23 cellular contexts compared by ENCODE assay signal in the genomic region with DNA sequence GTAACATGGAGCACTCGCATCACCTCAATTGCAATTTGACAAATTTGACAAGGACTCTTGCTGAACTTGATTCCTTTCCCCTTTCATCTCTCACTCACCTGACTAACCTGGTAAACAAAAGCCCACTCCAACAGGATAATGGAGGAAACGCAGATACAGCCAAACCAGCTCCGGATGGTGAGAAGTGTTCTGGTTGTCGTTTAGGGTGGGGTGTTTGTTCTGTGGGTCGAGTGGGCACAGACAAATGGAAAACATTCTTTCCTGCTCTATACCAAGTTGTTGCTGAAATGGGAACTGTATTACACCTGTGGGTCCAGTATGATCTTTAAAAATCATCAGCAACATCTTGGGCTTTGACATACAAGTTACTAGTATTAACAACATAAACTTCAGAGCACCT. TPM values are rescaled to one million over a fixed set of nuclear protein-coding genes. Genes with fewer than 3 reads are reported as not detected.
DNase-seq lines count a peak whose midpoint lies in the region; ATAC-seq and TF ChIP-seq lines count a peak whose summit lies in the region.
"Had no signal": no experiment of that assay in that cellular context is flagged by ENCODE, and none has a peak within 500 bp of the region (broad histone marks: within the 10 kb centered on the region; RNA-seq: fewer than 3 reads in every experiment).

No MANE protein-coding gene starts in this region.

- H3K4me3 ChIP-seq in GM23338 (no peak overlapping the region), lower lobe of right lung (no peak overlapping the region)

- no peaks in the 10 kb centered on the region for H3K9me3 Mint-ChIP-seq in GM23338
- H3K9me3 Mint-ChIP-seq in activated naive CD4-positive, alpha-beta T cell treated with anti-CD3 and anti-CD28 coated beads, Interleukin-2, amount 10 ng/mL, durations not matched to agents 7 days and 5 days: no peaks in the 10 kb centered on the region
- H3K9me3 Mint-ChIP-seq: T-cell; T-helper 2 cell treated with Interferon-gamma antibody and Interleukin-4, amounts not matched to agents 5 μg/mL and 100 μg/mL, for 36 hours had no signal

- H3K36me3 Mint-ChIP-seq in GM23338 (ENCODE audit: low read depth): no peaks in the 10 kb centered on the region
- H3K36me3 Mint-ChIP-seq in activated naive CD4-positive, alpha-beta T cell treated with anti-CD3 and anti-CD28 coated beads, Interleukin-2, amount 10 ng/mL, durations not matched to agents 7 days and 5 days: no peaks in the 10 kb centered on the region
- H3K36me3 Mint-ChIP-seq: CD4-positive, alpha-beta memory T cell; T-cell had no signal

- CTCF ChIA-PET in activated naive CD4-positive, alpha-beta T cell treated with anti-CD3 and anti-CD28 coated beads, Interleukin-2, amount 10 ng/mL, durations not matched to agents 7 days and 5 days (lab: Charles Lee): interaction anchor here (0.7 to 1.2 kb wide), 2 partner anchors 61 to 317 kb away, joined by 3 to 5 read pairs; no protein-coding TSS in a partner anchor

- no peak overlapping the region for H3K27ac Mint-ChIP-seq in GM23338
- H3K27ac Mint-ChIP-seq in activated naive CD4-positive, alpha-beta T cell treated with anti-CD3 and anti-CD28 coated beads, Interleukin-2, amount 10 ng/mL, durations not matched to agents 7 days and 5 days: no peak overlapping the region
- H3K27ac Mint-ChIP-seq: T-cell; T-helper 2 cell treated with Interferon-gamma antibody and Interleukin-4, amounts not matched to agents 5 μg/mL and 100 μg/mL, for 36 hours had no signal

- ATAC-seq in GM23338: no peak
- peak; percentile 41 to 71 for ATAC-seq in lower lobe of right lung
- ATAC-seq: Panc1, T-cell had no signal

- no peaks in the 10 kb centered on the region for H3F3A ChIP-seq in GM23338 (replicated peaks; ENCODE audit: low read depth)

- H3K27me3 Mint-ChIP-seq in GM23338 (ENCODE audit: insufficient read depth, low read depth, poor library complexity): no peaks in the 10 kb centered on the region
- H3K27me3 Mint-ChIP-seq in activated naive CD4-positive, alpha-beta T cell treated with anti-CD3 and anti-CD28 coated beads, Interleukin-2, amount 10 ng/mL, durations not matched to agents 7 days and 5 days: peaks cover 18% of the 10 kb centered on the region

- no peak overlapping the region for H3K4me2 ChIP-seq in GM23338

- H3K4me1 Mint-ChIP-seq in GM23338: no peaks in the 10 kb centered on the region
- no peaks in the 10 kb centered on the region for H3K4me1 Mint-ChIP-seq in activated naive CD4-positive, alpha-beta T cell treated with anti-CD3 and anti-CD28 coated beads, Interleukin-2, amount 10 ng/mL, durations not matched to agents 7 days and 5 days
- H3K4me1 Mint-ChIP-seq: CD4-positive, alpha-beta memory T cell; T-cell had no signal

- H3K27ac ChIP-seq in GM23338 (ENCODE audit: low read depth) (no peak overlapping the region), lower lobe of right lung (no peak overlapping the region)
- H3K27ac ChIP-seq: RWPE1 had no signal

- intact Hi-C loops in lower lobe of right lung (cut with DNase I): no loop called here

- no peak overlapping the region for H2AFZ ChIP-seq in GM23338

- no peaks in the 10 kb centered on the region for H3K36me3 ChIP-seq in GM23338 (ENCODE audit: insufficient read depth)
- H3K36me3 ChIP-seq in lower lobe of right lung: peaks cover 6% of the 10 kb centered on the region

- no peak overlapping the region for H3K4me3 Mint-ChIP-seq in GM23338
- H3K4me3 Mint-ChIP-seq in activated naive CD4-positive, alpha-beta T cell treated with anti-CD3 and anti-CD28 coated beads, Interleukin-2, amount 10 ng/mL, durations not matched to agents 7 days and 5 days: no peak overlapping the region
- H3K4me3 Mint-ChIP-seq: CD4-positive, alpha-beta memory T cell; T-cell; T-helper 2 cell treated with Interferon-gamma antibody and Interleukin-4, amounts not matched to agents 5 μg/mL and 100 μg/mL, for 36 hours had no signal

- no peaks in the 10 kb centered on the region for H3K9me3 ChIP-seq in lower lobe of right lung
- H3K9me3 ChIP-seq: Caco-2 had no signal

- peak; percentile 4 for DNase-seq in GM23338 (ENCODE audit: low spot score)
- DNase-seq in NCI-H2029 (lab: John Stamatoyannopoulos, UW): peak; percentile 44
- DNase-seq in NCI-H345 treated with DMSO at 0.1 percent for 48 hours (lab: John Stamatoyannopoulos, UW; ENCODE audit: unreplicated experiment): peak; percentile 17
- DNase-seq in lower lobe of right lung: no peak
- no peak for DNase-seq in foreskin melanocyte
- DNase-seq in hepatic stellate cell (ENCODE audit: low spot score): no peak
- no peak for DNase-seq in activated naive CD4-positive, alpha-beta T cell treated with anti-CD3 and anti-CD28 coated beads, Interleukin-2, amount 10 ng/mL, durations not matched to agents 7 days and 5 days
- DNase-seq: C1 segment of cervical spinal cord; Caco-2; CD4-positive, alpha-beta memory T cell; DMS79 treated with DMSO at 0.1 percent for 48 hours; GF-D8; H7; KBM-7; NCI-H1694; NCI-H2081 treated with DMSO at 0.1 percent for 48 hours; NCI-H524; NCI-H82; SHP77; T-cell had no signal

- no peaks in the 10 kb centered on the region for H3K9me2 ChIP-seq in GM23338 (ENCODE audit: insufficient read depth)

- H4K20me1 ChIP-seq in GM23338 (replicated peaks; ENCODE audit: insufficient read depth): no peaks in the 10 kb centered on the region

- TF ChIP-seq CTCF in GM23338 (conservative IDR thresholded peaks at IDR 0.05; ENCODE audit: low read depth in 2 of 2) (no peak), lower lobe of right lung (IDR thresholded peaks at IDR 0.05) (no peak)

- no peaks in the 10 kb centered on the region for H3K79me2 ChIP-seq in GM23338 (replicated peaks; ENCODE audit: insufficient read depth)

- no peaks in the 10 kb centered on the region; the same call in 1 of the 2 replicates for H3K4me1 ChIP-seq in GM23338 (ENCODE audit: insufficient read depth)
- H3K4me1 ChIP-seq in lower lobe of right lung: no peaks in the 10 kb centered on the region
- H3K4me1 ChIP-seq: Caco-2 had no signal

- H3K27me3 ChIP-seq in GM23338 (ENCODE audit: insufficient read depth) (no peaks in the 10 kb centered on the region), lower lobe of right lung (ENCODE audit: low read depth) (no peaks in the 10 kb centered on the region)

TF ChIP-seq in GM23338, 12 proteins besides CTCF, POLR2A, EP300 and RAD21:
- TF ChIP-seq NANOG (IDR thresholded peaks at IDR 0.05; ENCODE audit: borderline replicate concordance) (no peak), ZNF114 (CRISPR knock-in tag; IDR thresholded peaks at IDR 0.05) (no peak)
- TF ChIP-seq, protein P1, sequence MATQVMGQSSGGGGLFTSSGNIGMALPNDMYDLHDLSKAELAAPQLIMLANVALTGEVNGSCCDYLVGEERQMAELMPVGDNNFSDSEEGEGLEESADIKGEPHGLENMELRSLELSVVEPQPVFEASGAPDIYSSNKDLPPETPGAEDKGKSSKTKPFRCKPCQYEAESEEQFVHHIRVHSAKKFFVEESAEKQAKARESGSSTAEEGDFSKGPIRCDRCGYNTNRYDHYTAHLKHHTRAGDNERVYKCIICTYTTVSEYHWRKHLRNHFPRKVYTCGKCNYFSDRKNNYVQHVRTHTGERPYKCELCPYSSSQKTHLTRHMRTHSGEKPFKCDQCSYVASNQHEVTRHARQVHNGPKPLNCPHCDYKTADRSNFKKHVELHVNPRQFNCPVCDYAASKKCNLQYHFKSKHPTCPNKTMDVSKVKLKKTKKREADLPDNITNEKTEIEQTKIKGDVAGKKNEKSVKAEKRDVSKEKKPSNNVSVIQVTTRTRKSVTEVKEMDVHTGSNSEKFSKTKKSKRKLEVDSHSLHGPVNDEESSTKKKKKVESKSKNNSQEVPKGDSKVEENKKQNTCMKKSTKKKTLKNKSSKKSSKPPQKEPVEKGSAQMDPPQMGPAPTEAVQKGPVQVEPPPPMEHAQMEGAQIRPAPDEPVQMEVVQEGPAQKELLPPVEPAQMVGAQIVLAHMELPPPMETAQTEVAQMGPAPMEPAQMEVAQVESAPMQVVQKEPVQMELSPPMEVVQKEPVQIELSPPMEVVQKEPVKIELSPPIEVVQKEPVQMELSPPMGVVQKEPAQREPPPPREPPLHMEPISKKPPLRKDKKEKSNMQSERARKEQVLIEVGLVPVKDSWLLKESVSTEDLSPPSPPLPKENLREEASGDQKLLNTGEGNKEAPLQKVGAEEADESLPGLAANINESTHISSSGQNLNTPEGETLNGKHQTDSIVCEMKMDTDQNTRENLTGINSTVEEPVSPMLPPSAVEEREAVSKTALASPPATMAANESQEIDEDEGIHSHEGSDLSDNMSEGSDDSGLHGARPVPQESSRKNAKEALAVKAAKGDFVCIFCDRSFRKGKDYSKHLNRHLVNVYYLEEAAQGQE (IDR thresholded peaks at IDR 0.05; ENCODE audit: unreplicated experiment): no peak
- TF ChIP-seq, protein P2, sequence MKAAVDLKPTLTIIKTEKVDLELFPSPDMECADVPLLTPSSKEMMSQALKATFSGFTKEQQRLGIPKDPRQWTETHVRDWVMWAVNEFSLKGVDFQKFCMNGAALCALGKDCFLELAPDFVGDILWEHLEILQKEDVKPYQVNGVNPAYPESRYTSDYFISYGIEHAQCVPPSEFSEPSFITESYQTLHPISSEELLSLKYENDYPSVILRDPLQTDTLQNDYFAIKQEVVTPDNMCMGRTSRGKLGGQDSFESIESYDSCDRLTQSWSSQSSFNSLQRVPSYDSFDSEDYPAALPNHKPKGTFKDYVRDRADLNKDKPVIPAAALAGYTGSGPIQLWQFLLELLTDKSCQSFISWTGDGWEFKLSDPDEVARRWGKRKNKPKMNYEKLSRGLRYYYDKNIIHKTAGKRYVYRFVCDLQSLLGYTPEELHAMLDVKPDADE (IDR thresholded peaks at IDR 0.05): no peak

RNA-seq across cellular contexts. Expression of a gene that starts 58.3 kb away (rescaled TPM):
- total RNA-seq in GM23338 (2014; rRNA removed; shearing (Covaris generic)): 23.5 and 24.2 TPM in 2 replicates
- 32.6 and 50.7 TPM in 2 replicates for polyA plus RNA-seq in GM23338 (2016; fragmentation: Nextera tagmentation; extraction: Ambion mirVana)
- total RNA-seq in lower lobe of right lung: 33.1 TPM

Comparison
In these comparisons a context has a peak if more than half of its experiments do, and no peak if none do; other contexts are left out.
1. DNase-seq: peak in GM23338 (single experiment), NCI-H2029 (single experiment) and NCI-H345 treated with DMSO at 0.1 percent for 48 hours (single experiment); none in lower lobe of right lung (single experiment), foreskin melanocyte (single experiment), hepatic stellate cell (single experiment) and activated naive CD4-positive, alpha-beta T cell treated with anti-CD3 and anti-CD28 coated beads, Interleukin-2, amount 10 ng/mL, durations not matched to agents 7 days and 5 days (single experiment).